ENCODE assay signal across 18 cellular contexts in genomic region chr6:11358904-11359840, GRCh38.
A peak's percentile ranks its signal among the peaks of the same experiment; 100 is the strongest.
DNase-seq lines count a peak whose midpoint lies in the region; ATAC-seq and TF ChIP-seq lines count a peak whose summit lies in the region.
"Had no signal": no experiment of that assay in that cellular context is flagged by ENCODE, and none has a peak within 500 bp of the region (broad histone marks: within the 10 kb centered on the region; RNA-seq: fewer than 3 reads in every experiment).

No MANE protein-coding gene starts in this region.

- 67% methylated on average over 4 of the region's 4 CpGs for WGBS in hepatocyte (ENCODE audit: low lambda C conversion rate, missing lambda C conversion rate)

- peak overlapping the region; percentile 9 for H3K27ac Mint-ChIP-seq in CD4-positive, alpha-beta T cell
- H3K27ac Mint-ChIP-seq in activated T-helper 17 cell treated with anti-CD3 and anti-CD28 coated beads, Interleukin-2, amount 50 U/mL, for 72 hours, result no peak overlapping the region

- intact Hi-C loops in CD4-positive, alpha-beta T cell (cut with DNase I, micrococcal nuclease), result no loop called here
- intact Hi-C loops in A673 (cut with micrococcal nuclease; ENCODE audit: unreplicated experiment), result no loop called here

- no peaks in the 10 kb centered on the region for H3K9me3 ChIP-seq in CD4-positive, alpha-beta T cell (ENCODE audit: control insufficient read depth, low read length)
- no peaks in the 10 kb centered on the region for H3K9me3 ChIP-seq in hepatocyte (ENCODE audit: low read depth)
- no peaks in the 10 kb centered on the region for H3K9me3 ChIP-seq in A673 (ENCODE audit: low read depth, low read length, poor library complexity, severe bottlenecking)

- H2AFZ ChIP-seq in hepatocyte, result no peak overlapping the region

- H3K27ac ChIP-seq in CD4-positive, alpha-beta T cell (ENCODE audit: low read depth, low read length), result no peak overlapping the region
- H3K27ac ChIP-seq in hepatocyte (peak overlapping the region; percentile 75), A673 (ENCODE audit: low read depth, low read length, poor library complexity, severe bottlenecking) (no peak overlapping the region)
- H3K27ac ChIP-seq: BLaER1, SK-N-MC had no signal

- ATAC-seq in CD4-positive, alpha-beta T cell (ENCODE audit: poor library complexity), result no peak
- no peak for ATAC-seq in activated T-helper 17 cell treated with anti-CD3 and anti-CD28 coated beads, Interleukin-2, amount 50 U/mL, for 72 hours (replicated peaks)
- ATAC-seq in HG02571 (IDR thresholded peaks at IDR 0.05; ENCODE audit: unreplicated experiment), result no peak

- no TSS peak for BruUV-seq in A673 (replicated peaks; lab: Mats Ljungman, UMichigan)

- no peak for TF ChIP-seq CTCF in CD4-positive, alpha-beta T cell (IDR thresholded peaks at IDR 0.05)
- TF ChIP-seq CTCF in hepatocyte (IDR thresholded peaks at IDR 0.05; ENCODE audit: poor library complexity) (no peak), A673 (conservative IDR thresholded peaks at IDR 0.05; ENCODE audit: low read depth, low read length) (no peak)

- no peak overlapping the region for H3K4me3 Mint-ChIP-seq in CD4-positive, alpha-beta T cell
- H3K4me3 Mint-ChIP-seq in activated T-helper 17 cell treated with anti-CD3 and anti-CD28 coated beads, Interleukin-2, amount 50 U/mL, for 72 hours, result peak overlapping the region; percentile 38

- no peaks in the 10 kb centered on the region for H3K27me3 ChIP-seq in CD4-positive, alpha-beta T cell (ENCODE audit: control insufficient read depth, insufficient read depth, low read length)
- H3K27me3 ChIP-seq in hepatocyte, result no peaks in the 10 kb centered on the region
- no peaks in the 10 kb centered on the region for H3K27me3 ChIP-seq in A673 (replicated peaks; ENCODE audit: insufficient read depth, low read depth, low read length, poor library complexity)
- H3K27me3 ChIP-seq: BLaER1 had no signal

- H3K4me3 ChIP-seq in hepatocyte (no peak overlapping the region), A673 (ENCODE audit: low read depth, low read length, poor library complexity, severe bottlenecking) (no peak overlapping the region)
- H3K4me3 ChIP-seq: BLaER1, SK-N-MC had no signal

- no peaks in the 10 kb centered on the region for H3K27me3 Mint-ChIP-seq in CD4-positive, alpha-beta T cell
- no peaks in the 10 kb centered on the region for H3K27me3 Mint-ChIP-seq in activated T-helper 17 cell treated with anti-CD3 and anti-CD28 coated beads, Interleukin-2, amount 50 U/mL, for 72 hours

- no peak for DNase-seq in CD4-positive, alpha-beta T cell
- peak; percentile 34 for DNase-seq in hepatocyte (ENCODE audit: low spot score)
- peak; percentile 19 for DNase-seq in renal cortical epithelial cell (ENCODE audit: low read depth)
- no peak for DNase-seq in activated T-cell treated with anti-CD3 and anti-CD28 coated beads, Interleukin-2, amount 50 U/mL, for 1 hour
- DNase-seq in A673 (ENCODE audit: low spot score), result no peak
- no peak for DNase-seq in SHP77 treated with DMSO at 0.1 percent for 48 hours (lab: John Stamatoyannopoulos, UW)
- DNase-seq: activated T-cell treated with anti-CD3 and anti-CD28 coated beads for 4 hours; effector CD4-positive, alpha-beta T cell; GF-D8; glutamatergic neuron; H7; left cardiac atrium; MM.1S; occipital lobe had no signal

- peaks cover 6% of the 10 kb centered on the region for H3K9me3 Mint-ChIP-seq in CD4-positive, alpha-beta T cell
- peaks cover 13% of the 10 kb centered on the region for H3K9me3 Mint-ChIP-seq in activated T-helper 17 cell treated with anti-CD3 and anti-CD28 coated beads, Interleukin-2, amount 50 U/mL, for 72 hours

- H3K4me2 ChIP-seq in hepatocyte, result no peak overlapping the region
- H3K4me2 ChIP-seq: BLaER1 had no signal

- H4K20me1 ChIP-seq in hepatocyte (ENCODE audit: insufficient read depth, poor library complexity, severe bottlenecking), result no peaks in the 10 kb centered on the region
- H4K20me1 ChIP-seq: BLaER1 had no signal

- H3K36me3 ChIP-seq in hepatocyte (replicated peaks; ENCODE audit: insufficient read depth, low read depth), result no peaks in the 10 kb centered on the region
- H3K36me3 ChIP-seq in A673 (ENCODE audit: insufficient read depth, low read length, poor library complexity, severe bottlenecking), result no peaks in the 10 kb centered on the region
- H3K36me3 ChIP-seq: BLaER1 had no signal

- no peaks in the 10 kb centered on the region for H3K9me2 ChIP-seq in hepatocyte (replicated peaks; ENCODE audit: insufficient read depth)

- CTCF ChIA-PET in CD4-positive, alpha-beta T cell (lab: Charles Lee), result no interaction called here
- CTCF ChIA-PET in A673 (lab: Charles Lee), result no interaction called here

- POLR2A ChIA-PET in CD4-positive, alpha-beta T cell (lab: Charles Lee), result interaction anchor here (0.8 kb wide), 1 partner anchor 9 kb away, joined by 3 read pairs; no protein-coding TSS in a partner anchor
- POLR2A ChIA-PET in A673 (lab: Charles Lee; ENCODE audit: low non-redundant PET), result no interaction called here

- H3K4me1 ChIP-seq in hepatocyte (ENCODE audit: insufficient read depth) (no peaks in the 10 kb centered on the region), A673 (ENCODE audit: insufficient read depth, low read length, poor library complexity, severe bottlenecking) (no peaks in the 10 kb centered on the region)

- H3K79me2 ChIP-seq in hepatocyte, result no peaks in the 10 kb centered on the region

- peaks cover 82% of the 10 kb centered on the region for H3K4me1 Mint-ChIP-seq in CD4-positive, alpha-beta T cell (ENCODE audit: low read depth)
- H3K4me1 Mint-ChIP-seq in activated T-helper 17 cell treated with anti-CD3 and anti-CD28 coated beads, Interleukin-2, amount 50 U/mL, for 72 hours, result peaks cover 74% of the 10 kb centered on the region

- H3K36me3 Mint-ChIP-seq in CD4-positive, alpha-beta T cell (ENCODE audit: low read depth), result peaks cover 74% of the 10 kb centered on the region
- H3K36me3 Mint-ChIP-seq in activated T-helper 17 cell treated with anti-CD3 and anti-CD28 coated beads, Interleukin-2, amount 50 U/mL, for 72 hours (ENCODE audit: low read depth), result peaks cover 75% of the 10 kb centered on the region

Comparison
In these comparisons a context has a peak if more than half of its experiments do, and no peak if none do; other contexts are left out.
1. DNase-seq: peak in hepatocyte (single experiment) and renal cortical epithelial cell (single experiment); none in CD4-positive, alpha-beta T cell (0 of 10), activated T-cell treated with anti-CD3 and anti-CD28 coated beads, Interleukin-2, amount 50 U/mL, for 1 hour (single experiment), A673 (single experiment) and SHP77 treated with DMSO at 0.1 percent for 48 hours (single experiment).